8 cellular contexts compared by ENCODE assay signal in the genomic region with DNA sequence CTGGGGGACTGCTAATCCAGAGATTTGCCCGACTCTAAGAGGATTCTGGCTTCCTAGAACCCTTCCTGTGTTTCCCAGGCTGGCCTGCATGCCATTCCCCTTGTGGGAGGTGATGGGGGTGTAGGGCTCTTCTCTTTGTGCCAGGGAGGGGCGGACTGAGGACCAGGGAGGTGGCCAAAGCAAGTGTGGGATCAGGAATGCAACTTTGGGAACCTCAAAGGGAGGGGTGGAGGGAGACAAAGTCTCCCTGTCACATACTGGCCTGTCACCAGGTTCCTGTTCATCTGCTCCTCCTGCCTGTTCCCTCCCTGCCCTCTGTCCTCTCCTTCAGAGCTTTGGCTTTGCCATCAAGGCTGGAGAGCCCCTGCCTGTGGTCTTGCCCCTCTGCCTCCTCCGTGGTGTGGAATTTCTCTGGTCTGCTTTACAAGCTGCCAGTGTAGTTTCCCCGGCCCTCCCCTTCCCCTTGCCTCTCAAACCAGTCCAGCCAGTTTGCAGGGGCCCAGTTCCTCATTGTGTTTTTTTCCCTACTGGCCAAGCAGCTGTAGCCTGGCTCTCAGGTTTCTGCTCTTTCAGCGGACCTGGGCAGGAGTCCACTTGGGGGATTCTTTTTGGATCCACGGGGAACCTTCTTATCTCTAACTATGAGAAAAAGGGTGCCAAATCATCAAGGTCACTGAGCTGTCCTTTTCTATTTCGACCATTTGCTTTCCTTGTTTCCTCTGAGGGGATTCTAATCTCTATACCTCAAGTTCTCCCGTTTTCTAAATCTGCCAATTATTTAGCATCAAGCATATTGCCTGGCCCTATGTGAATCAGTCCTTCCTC.
DNase-seq lines count a peak whose midpoint lies in the region; ATAC-seq and TF ChIP-seq lines count a peak whose summit lies in the region.

No MANE protein-coding gene starts in this region.

- peak overlapping the region; percentile 62 for H3K4me3 ChIP-seq in iPS-18a (ENCODE audit: low read length)
- H3K4me3 ChIP-seq in skin epidermis, result no peak overlapping the region

- POLR2A ChIA-PET in RWPE1 (lab: Yijun Ruan, JAX; ENCODE audit: low non-redundant PET), result no interaction called here

- ATAC-seq in GM21526 (IDR thresholded peaks at IDR 0.05; ENCODE audit: low FRiP score, unreplicated experiment), result no peak

- H3K27me3 ChIP-seq in iPS-18a (ENCODE audit: control insufficient read depth, insufficient read depth, low read length), result peaks cover 7% of the 10 kb centered on the region

- DNase-seq in NCI-H345 (lab: John Stamatoyannopoulos, UW) (peak; percentile 45), NCI-H345 treated with DMSO at 0.1 percent for 48 hours (lab: John Stamatoyannopoulos, UW; ENCODE audit: unreplicated experiment) (no peak), RWPE1 (ENCODE audit: low spot score) (peak; percentile 70)
- DNase-seq in stimulated activated CD4-positive, alpha-beta T cell treated with anti-CD3 and anti-CD28 coated beads, Interleukin-2, amount 100 ng/mL, for 24 hours, result no peak
- DNase-seq in stimulated activated CD4-positive, alpha-beta T cell treated with anti-CD3 and anti-CD28 coated beads, Interleukin-12 subunit alpha, Interleukin-12 subunit beta, amount 100 ng/mL, for 4 hours, result no peak

- no peak for TF ChIP-seq CTCF in RWPE1 (conservative IDR thresholded peaks at IDR 0.05; ENCODE audit: low read depth)

- no peak overlapping the region for H3K27ac ChIP-seq in RWPE1
- H3K27ac ChIP-seq in iPS-18a (ENCODE audit: low read length), result peak overlapping the region; percentile 73
- H3K27ac ChIP-seq in skin epidermis, result peak overlapping the region in 17 of 21 experiments; percentile 5 to 65 (median 36)

- peaks cover 39% of the 10 kb centered on the region for H3K4me1 ChIP-seq in iPS-18a (ENCODE audit: control insufficient read depth, low read depth, low read length)

- CTCF ChIA-PET in RWPE1 (lab: Yijun Ruan, JAX), result no interaction called here

- H3K9ac ChIP-seq in iPS-18a (ENCODE audit: low read length), result peak overlapping the region; percentile 37

- no peaks in the 10 kb centered on the region for H3K36me3 ChIP-seq in iPS-18a (ENCODE audit: control insufficient read depth, low read depth, low read length)

- no peaks in the 10 kb centered on the region for H3K9me3 ChIP-seq in iPS-18a (ENCODE audit: control insufficient read depth, low read depth, low read length)

Comparison
In these comparisons a context has a peak if more than half of its experiments do, and no peak if none do; other contexts are left out.
1. DNase-seq: peak in NCI-H345 (single experiment) and RWPE1 (single experiment); none in NCI-H345 treated with DMSO at 0.1 percent for 48 hours (single experiment), stimulated activated CD4-positive, alpha-beta T cell treated with anti-CD3 and anti-CD28 coated beads, Interleukin-2, amount 100 ng/mL, for 24 hours (0 of 2) and stimulated activated CD4-positive, alpha-beta T cell treated with anti-CD3 and anti-CD28 coated beads, Interleukin-12 subunit alpha, Interleukin-12 subunit beta, amount 100 ng/mL, for 4 hours (single experiment).